Comparison of ENCODE assay signal across 9 cellular contexts in genomic region chr11:77589181-77589520, GRCh38. TPM values are rescaled to one million over a fixed set of nuclear protein-coding genes. Genes with fewer than 3 reads are reported as not detected.
DNase-seq lines count a peak whose midpoint lies in the region; ATAC-seq, FAIRE-seq and TF ChIP-seq lines count a peak whose summit lies in the region.
"Had no signal": no experiment of that assay in that cellular context is flagged by ENCODE, and none has a peak within 500 bp of the region (broad histone marks: within the 10 kb centered on the region; RNA-seq: fewer than 3 reads in every experiment).

No MANE protein-coding gene starts in this region.

- H3K27ac ChIP-seq in AG04450 (ENCODE audit: low read depth, low read length): peak overlapping the region; percentile 39
- H3K27ac ChIP-seq in Karpas-422 (ENCODE audit: low read length): no peak overlapping the region
- H3K27ac ChIP-seq in dorsolateral prefrontal cortex: peak overlapping the region; percentile 2 to 95 (median 86)

- peaks cover 17 to 19% of the 10 kb centered on the region in 2 donors for H3K4me1 Mint-ChIP-seq in natural killer cell

- H3K9me3 ChIP-seq in AG04450 (ENCODE audit: control insufficient read depth, insufficient read depth, low read length) (no peaks in the 10 kb centered on the region; the same call in 1 of the 2 replicates), Karpas-422 (ENCODE audit: low read length) (no peaks in the 10 kb centered on the region)

- TF ChIP-seq POLR2A in GM12892 (IDR thresholded peaks at IDR 0.05; ENCODE audit: low read depth, low read length): no peak

- H3K36me3 Mint-ChIP-seq in natural killer cell: no peaks in the 10 kb centered on the region

- H3K4me2 ChIP-seq in Karpas-422 (ENCODE audit: low read depth, low read length, poor library complexity, severe bottlenecking): peak overlapping the region; percentile 81

- no peak for DNase-seq in AG04450 (ENCODE audit: low read depth, low spot score)
- DNase-seq in Karpas-422: no peak
- DNase-seq in dorsolateral prefrontal cortex: no peak
- DNase-seq in natural killer cell: no peak
- no peak for DNase-seq in stimulated activated CD4-positive, alpha-beta T cell treated with anti-CD3 and anti-CD28 coated beads, Interleukin-2, amount 100 ng/mL, for 48 hours
- DNase-seq in GM12892 (ENCODE audit: insufficient read length): no peak

- peaks cover 8 to 22% of the 10 kb centered on the region in 2 donors for H3K27me3 Mint-ChIP-seq in natural killer cell (ENCODE audit: low read depth in 2 of 2)

- POLR2A ChIA-PET in AG04450 (lab: Yijun Ruan, JAX): interaction anchor here (0.6 to 1.0 kb wide), 2 partner anchors 13 to 19 kb away, joined by 5 to 6 read pairs; no protein-coding TSS in a partner anchor

- H3K27ac Mint-ChIP-seq in natural killer cell: peak overlapping the region in 1 of 2 donors; percentile 78

- H3K9ac ChIP-seq in Karpas-422 (ENCODE audit: low read length): peak overlapping the region; percentile 73

- no peaks in the 10 kb centered on the region for H3K79me2 ChIP-seq in Karpas-422 (ENCODE audit: low read length)

- H3K9me3 Mint-ChIP-seq in natural killer cell: no peaks in the 10 kb centered on the region

- peak overlapping the region; percentile 86 for H3K4me3 Mint-ChIP-seq in natural killer cell

- H3K36me3 ChIP-seq in Karpas-422 (ENCODE audit: insufficient read depth, low read length): no peaks in the 10 kb centered on the region

- FAIRE-seq in GM12892 (lab: Jason Lieb, UNC): no peak
- FAIRE-seq: islet of Langerhans had no signal

- CTCF ChIA-PET in AG04450 (lab: Charles Lee): no interaction called here

- H4K20me1 ChIP-seq in Karpas-422 (ENCODE audit: insufficient read depth, low read depth, low read length): no peaks in the 10 kb centered on the region

- H3K27me3 ChIP-seq in AG04450 (ENCODE audit: control insufficient read depth, insufficient read depth, low read length): no peaks in the 10 kb centered on the region
- H3K27me3 ChIP-seq in Karpas-422 (ENCODE audit: low read length): no peaks in the 10 kb centered on the region
- no peaks in the 10 kb centered on the region for H3K27me3 ChIP-seq in dorsolateral prefrontal cortex

- ATAC-seq in GM21381 (IDR thresholded peaks at IDR 0.05; ENCODE audit: unreplicated experiment) (peak; percentile 4), natural killer cell (peak; percentile 23 to 30 (median 24)), GM18861 (IDR thresholded peaks at IDR 0.05; ENCODE audit: unreplicated experiment) (no peak)

- H3K9me2 ChIP-seq in Karpas-422 (replicated peaks; ENCODE audit: insufficient read depth, low read length): no peaks in the 10 kb centered on the region

- peak overlapping the region; percentile 86 for H2AFZ ChIP-seq in Karpas-422 (ENCODE audit: low read length)

- TF ChIP-seq CTCF in AG04450 (IDR thresholded peaks at IDR 0.05; ENCODE audit: low read depth, low read length) (no peak), dorsolateral prefrontal cortex (IDR thresholded peaks at IDR 0.05 in 54 of 56, conservative IDR thresholded peaks at IDR 0.05 in 2 of 56; ENCODE audit: low read depth in 1 of 56, partially characterized antibody in 56 of 56) (peak in 7 of 56 donors; percentile 5 to 44 (median 14)), natural killer cell (IDR thresholded peaks at IDR 0.05) (no peak)

- H3K4me3 ChIP-seq in AG04450 (ENCODE audit: low read depth, low read length): peak overlapping the region; percentile 69
- H3K4me3 ChIP-seq in Karpas-422 (ENCODE audit: low read length): peak overlapping the region; percentile 67
- H3K4me3 ChIP-seq in dorsolateral prefrontal cortex: peak overlapping the region; percentile 63 to 94 (median 82)

- intact Hi-C loops in dorsolateral prefrontal cortex (cut with DNase I) (loop anchor here in 1 of 2 donors (5.0 kb wide), 1 partner anchor 458 kb away; no protein-coding TSS in a partner anchor), natural killer cell (cut with micrococcal nuclease) (no loop called here)

- peaks cover 20% of the 10 kb centered on the region for H3K4me1 ChIP-seq in Karpas-422 (ENCODE audit: low read length)

RNA-seq across cellular contexts. Expression of gene AQP11, which starts 0.6 kb away (rescaled TPM):
- 1.6 and 2.0 TPM in 2 replicates for polyA plus RNA-seq in AG04450 (2011; rRNA removed)
- 1.0 and 1.9 TPM in 2 replicates for polyA minus RNA-seq in AG04450 (2011; rRNA and poly(A)+ RNA removed)
- total RNA-seq in Karpas-422 (2014; rRNA removed; shearing (Covaris generic); ENCODE audit: low replicate concordance): 1.3 and 1.9 TPM in 2 replicates
- total RNA-seq in dorsolateral prefrontal cortex: 1 to 10 TPM; 3.0 to 10.0 (median 6.8) TPM
- total RNA-seq in natural killer cell: under 1 TPM; 0.21 to 0.55 (median 0.50) TPM
- 0.74 TPM for polyA plus RNA-seq in GM12892 (2012; ENCODE audit: missing spikeins)

RNA-seq across cellular contexts. Expression of gene CLNS1A, which starts 48.4 kb away (rescaled TPM):
- 158 and 186 TPM in 2 replicates for polyA plus RNA-seq in AG04450 (2011; rRNA removed)
- 82.5 and 119 TPM in 2 replicates for polyA minus RNA-seq in AG04450 (2011; rRNA and poly(A)+ RNA removed)
- total RNA-seq in Karpas-422 (2014; rRNA removed; shearing (Covaris generic); ENCODE audit: low replicate concordance): 212 and 223 TPM in 2 replicates
- total RNA-seq in dorsolateral prefrontal cortex (100 to 1,000 TPM in 95 of 120 experiments, 10 to 100 TPM in 25; 82.2 to 173 (median 107) TPM), natural killer cell (10 to 100 TPM; 48.6 to 58.2 (median 57.6) TPM)
- polyA plus RNA-seq in GM12892 (2012; ENCODE audit: missing spikeins): 183 TPM
